1 cellular context compared by ENCODE assay signal in the genomic region with DNA sequence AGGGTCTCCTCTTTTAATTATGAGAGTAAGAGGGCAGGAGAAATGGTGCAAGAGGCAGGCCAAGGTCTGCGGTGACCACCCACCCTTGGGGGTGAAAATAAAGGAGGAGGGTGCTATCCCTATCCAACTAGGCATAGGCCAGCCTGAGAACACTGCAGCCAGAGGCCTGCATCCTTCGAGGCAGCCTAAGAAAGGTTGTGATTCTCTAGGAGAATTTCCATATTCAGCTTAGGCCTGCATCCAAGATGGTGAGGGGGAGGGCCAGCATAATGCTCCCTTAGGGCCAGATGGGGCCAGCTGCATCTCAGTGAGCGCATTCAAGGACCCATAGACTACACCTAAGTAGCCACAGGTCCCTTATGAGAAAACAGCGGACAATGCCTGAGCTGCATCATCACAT.
TF ChIP-seq lines count a peak whose summit lies in the region.

No MANE protein-coding gene starts in this region.

TF ChIP-seq in WTC11, 78 proteins besides CTCF, POLR2A, EP300 and RAD21:
- TF ChIP-seq, protein P1, sequence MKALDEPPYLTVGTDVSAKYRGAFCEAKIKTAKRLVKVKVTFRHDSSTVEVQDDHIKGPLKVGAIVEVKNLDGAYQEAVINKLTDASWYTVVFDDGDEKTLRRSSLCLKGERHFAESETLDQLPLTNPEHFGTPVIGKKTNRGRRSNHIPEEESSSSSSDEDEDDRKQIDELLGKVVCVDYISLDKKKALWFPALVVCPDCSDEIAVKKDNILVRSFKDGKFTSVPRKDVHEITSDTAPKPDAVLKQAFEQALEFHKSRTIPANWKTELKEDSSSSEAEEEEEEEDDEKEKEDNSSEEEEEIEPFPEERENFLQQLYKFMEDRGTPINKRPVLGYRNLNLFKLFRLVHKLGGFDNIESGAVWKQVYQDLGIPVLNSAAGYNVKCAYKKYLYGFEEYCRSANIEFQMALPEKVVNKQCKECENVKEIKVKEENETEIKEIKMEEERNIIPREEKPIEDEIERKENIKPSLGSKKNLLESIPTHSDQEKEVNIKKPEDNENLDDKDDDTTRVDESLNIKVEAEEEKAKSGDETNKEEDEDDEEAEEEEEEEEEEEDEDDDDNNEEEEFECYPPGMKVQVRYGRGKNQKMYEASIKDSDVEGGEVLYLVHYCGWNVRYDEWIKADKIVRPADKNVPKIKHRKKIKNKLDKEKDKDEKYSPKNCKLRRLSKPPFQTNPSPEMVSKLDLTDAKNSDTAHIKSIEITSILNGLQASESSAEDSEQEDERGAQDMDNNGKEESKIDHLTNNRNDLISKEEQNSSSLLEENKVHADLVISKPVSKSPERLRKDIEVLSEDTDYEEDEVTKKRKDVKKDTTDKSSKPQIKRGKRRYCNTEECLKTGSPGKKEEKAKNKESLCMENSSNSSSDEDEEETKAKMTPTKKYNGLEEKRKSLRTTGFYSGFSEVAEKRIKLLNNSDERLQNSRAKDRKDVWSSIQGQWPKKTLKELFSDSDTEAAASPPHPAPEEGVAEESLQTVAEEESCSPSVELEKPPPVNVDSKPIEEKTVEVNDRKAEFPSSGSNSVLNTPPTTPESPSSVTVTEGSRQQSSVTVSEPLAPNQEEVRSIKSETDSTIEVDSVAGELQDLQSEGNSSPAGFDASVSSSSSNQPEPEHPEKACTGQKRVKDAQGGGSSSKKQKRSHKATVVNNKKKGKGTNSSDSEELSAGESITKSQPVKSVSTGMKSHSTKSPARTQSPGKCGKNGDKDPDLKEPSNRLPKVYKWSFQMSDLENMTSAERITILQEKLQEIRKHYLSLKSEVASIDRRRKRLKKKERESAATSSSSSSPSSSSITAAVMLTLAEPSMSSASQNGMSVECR (CRISPR knock-in tag; IDR thresholded peaks at IDR 0.05; ENCODE audit: borderline replicate concordance) = no peak
- TF ChIP-seq, protein P2, sequence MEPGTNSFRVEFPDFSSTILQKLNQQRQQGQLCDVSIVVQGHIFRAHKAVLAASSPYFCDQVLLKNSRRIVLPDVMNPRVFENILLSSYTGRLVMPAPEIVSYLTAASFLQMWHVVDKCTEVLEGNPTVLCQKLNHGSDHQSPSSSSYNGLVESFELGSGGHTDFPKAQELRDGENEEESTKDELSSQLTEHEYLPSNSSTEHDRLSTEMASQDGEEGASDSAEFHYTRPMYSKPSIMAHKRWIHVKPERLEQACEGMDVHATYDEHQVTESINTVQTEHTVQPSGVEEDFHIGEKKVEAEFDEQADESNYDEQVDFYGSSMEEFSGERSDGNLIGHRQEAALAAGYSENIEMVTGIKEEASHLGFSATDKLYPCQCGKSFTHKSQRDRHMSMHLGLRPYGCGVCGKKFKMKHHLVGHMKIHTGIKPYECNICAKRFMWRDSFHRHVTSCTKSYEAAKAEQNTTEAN (CRISPR knock-in tag; IDR thresholded peaks at IDR 0.05) = no peak
- TF ChIP-seq, protein P3, sequence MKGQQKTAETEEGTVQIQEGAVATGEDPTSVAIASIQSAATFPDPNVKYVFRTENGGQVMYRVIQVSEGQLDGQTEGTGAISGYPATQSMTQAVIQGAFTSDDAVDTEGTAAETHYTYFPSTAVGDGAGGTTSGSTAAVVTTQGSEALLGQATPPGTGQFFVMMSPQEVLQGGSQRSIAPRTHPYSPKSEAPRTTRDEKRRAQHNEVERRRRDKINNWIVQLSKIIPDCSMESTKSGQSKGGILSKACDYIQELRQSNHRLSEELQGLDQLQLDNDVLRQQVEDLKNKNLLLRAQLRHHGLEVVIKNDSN (CRISPR knock-in tag; IDR thresholded peaks at IDR 0.05) = no peak
- TF ChIP-seq FOXP1 (CRISPR knock-in tag; IDR thresholded peaks at IDR 0.05; ENCODE audit: borderline replicate concordance) = no peak
- TF ChIP-seq, protein P4, sequence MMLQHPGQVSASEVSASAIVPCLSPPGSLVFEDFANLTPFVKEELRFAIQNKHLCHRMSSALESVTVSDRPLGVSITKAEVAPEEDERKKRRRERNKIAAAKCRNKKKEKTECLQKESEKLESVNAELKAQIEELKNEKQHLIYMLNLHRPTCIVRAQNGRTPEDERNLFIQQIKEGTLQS (CRISPR knock-in tag; conservative IDR thresholded peaks at IDR 0.05) = no peak
- TF ChIP-seq NR3C1 (CRISPR knock-in tag; conservative IDR thresholded peaks at IDR 0.05; ENCODE audit: low read depth) = no peak
- TF ChIP-seq, protein P5, sequence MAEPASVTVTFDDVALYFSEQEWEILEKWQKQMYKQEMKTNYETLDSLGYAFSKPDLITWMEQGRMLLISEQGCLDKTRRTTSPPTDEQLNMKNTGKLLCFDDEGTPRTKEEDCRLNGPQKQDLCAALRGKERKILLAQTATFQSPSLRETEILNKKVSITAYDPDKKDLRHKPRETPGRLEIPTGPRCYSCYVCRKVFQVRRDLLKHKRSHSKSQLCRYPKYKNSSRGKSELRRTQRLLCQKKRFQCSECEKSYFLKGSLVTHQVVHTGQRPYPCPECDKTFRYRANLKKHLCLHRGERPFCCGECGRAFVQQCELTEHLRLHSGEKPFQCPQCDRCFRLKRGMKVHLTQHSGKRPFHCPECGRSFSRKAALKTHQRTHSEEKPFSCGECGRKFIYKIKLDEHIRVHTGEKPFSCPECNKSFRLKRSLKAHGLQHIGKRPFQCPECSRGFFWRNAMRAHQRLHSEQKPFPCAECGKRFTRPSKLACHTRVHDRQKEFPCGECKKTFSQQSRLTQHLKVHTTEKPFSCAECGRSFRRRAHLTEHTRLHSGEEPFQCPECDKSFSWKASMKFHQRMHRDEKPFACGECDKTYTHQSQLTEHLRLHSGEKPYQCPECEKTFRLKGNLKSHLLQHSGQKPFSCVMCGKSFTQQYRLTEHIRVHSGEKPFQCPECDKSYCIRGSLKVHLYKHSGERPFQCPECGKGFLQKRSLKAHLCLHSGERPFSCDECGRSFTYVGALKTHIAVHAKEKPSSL (CRISPR knock-in tag; conservative IDR thresholded peaks at IDR 0.05) = no peak
